ENCODE assay signal across 25 cellular contexts in the genomic region with DNA sequence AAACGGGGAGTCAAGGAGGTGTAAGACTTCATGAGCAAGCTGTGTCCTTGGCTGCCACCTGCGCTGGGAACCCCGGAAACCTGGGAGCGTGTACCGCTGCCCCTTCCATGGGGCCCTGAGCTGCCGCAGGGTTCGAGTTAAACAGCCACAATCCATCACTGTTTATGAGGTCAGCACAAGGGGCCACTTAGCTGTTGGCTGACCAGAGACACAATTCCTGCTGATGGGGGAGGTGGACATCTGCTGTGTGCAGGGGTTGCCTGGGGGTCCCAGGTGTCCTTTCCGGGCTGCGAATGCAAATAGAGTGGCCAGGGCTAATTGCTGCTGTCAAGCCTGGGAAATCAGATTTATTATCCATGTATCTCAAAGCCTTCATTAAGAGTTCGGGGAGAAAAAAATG.
"Had no signal": no experiment of that assay in that cellular context is flagged by ENCODE, and none has a peak within 500 bp of the region (broad histone marks: within the 10 kb centered on the region; RNA-seq: fewer than 3 reads in every experiment).

No MANE protein-coding gene starts in this region.

- H3K4me1 ChIP-seq: adrenal gland, colonic mucosa, esophagus squamous epithelium had no signal

- ATAC-seq: activated CD4-positive, alpha-beta T cell treated with anti-CD3 and anti-CD28 coated beads for 36 hours; activated CD8-positive, alpha-beta memory T cell treated with anti-CD3 and anti-CD28 coated beads, Interleukin-2, amount 10 ng/mL, durations not matched to agents 7 days and 5 days; activated CD8-positive, alpha-beta T cell treated with anti-CD3 and anti-CD28 coated beads, Interleukin-2, amount 10 ng/mL, durations not matched to agents 7 days and 5 days; activated naive CD8-positive, alpha-beta T cell treated with anti-CD3 and anti-CD28 coated beads, Interleukin-2, amount 50 U/mL, for 24 hours had no signal

- H3K36me3 ChIP-seq: adrenal gland, brain microvascular endothelial cell, colonic mucosa, esophagus squamous epithelium had no signal

- H3K9me3 ChIP-seq: adrenal gland, colonic mucosa, esophagus squamous epithelium had no signal

- H3K27ac ChIP-seq: adrenal gland, brain microvascular endothelial cell, colonic mucosa, epithelial cell of prostate, esophagus squamous epithelium had no signal

- H3K27me3 ChIP-seq: brain microvascular endothelial cell, colonic mucosa had no signal

- H3K4me3 ChIP-seq: adrenal gland, colonic mucosa, esophagus squamous epithelium had no signal

- DNase-seq: activated CD4-positive, alpha-beta memory T cell treated with anti-CD3 and anti-CD28 coated beads for 36 hours; activated CD4-positive, alpha-beta T cell treated with anti-CD3 and anti-CD28 coated beads for 36 hours; activated CD4-positive, alpha-beta T cell treated with anti-CD3 and anti-CD28 coated beads, Interleukin-2, amount 10 ng/mL, durations not matched to agents 24 days and 14 days; activated CD4-positive, CD25-positive, alpha-beta regulatory T cell; activated CD4-positive, CD25-positive, alpha-beta regulatory T cell treated with anti-CD3 and anti-CD28 coated beads, Interleukin-2, amount 50 U/mL, for 72 hours; activated CD8-positive, alpha-beta memory T cell treated with anti-CD3 and anti-CD28 coated beads, Interleukin-2, amount 10 ng/mL, durations not matched to agents 7 days and 5 days; activated CD8-positive, alpha-beta memory T cell treated with anti-CD3 and anti-CD28 coated beads, Interleukin-2, amount 50 U/mL, for 4 hours; activated CD8-positive, alpha-beta T cell treated with anti-CD3 and anti-CD28 coated beads, Interleukin-2, amount 10 ng/mL, durations not matched to agents 7 days and 5 days; activated effector memory CD4-positive, alpha-beta T cell treated with anti-CD3 and anti-CD28 coated beads, Interleukin-2, amount 50 U/mL, for 16 hours; activated naive CD4-positive, alpha-beta T cell treated with anti-CD3 and anti-CD28 coated beads for 36 hours; activated naive CD8-positive, alpha-beta T cell treated with anti-CD3 and anti-CD28 coated beads for 36 hours; activated naive CD8-positive, alpha-beta T cell treated with anti-CD3 and anti-CD28 coated beads, Interleukin-2, amount 50 U/mL, for 24 hours; activated T-cell treated with anti-CD3 and anti-CD28 coated beads, Interleukin-2, amount 50 U/mL, for 1 hour; activated T-cell treated with anti-CD3 and anti-CD28 coated beads, Interleukin-2, amount 50 U/mL, for 48 hours; adrenal gland; amygdala; brain microvascular endothelial cell; caudate nucleus; colonic mucosa; effector CD8-positive, alpha-beta T cell; esophagus squamous epithelium; foreskin melanocyte; head of caudate nucleus; T-helper 2 cell had no signal
